8 cellular contexts compared by ENCODE assay signal in genomic region chr3:98901465-98902174, GRCh38. TPM values are rescaled to one million over a fixed set of nuclear protein-coding genes. Genes with fewer than 3 reads are reported as not detected.
DNase-seq lines count a peak whose midpoint lies in the region; ATAC-seq and FAIRE-seq lines count a peak whose summit lies in the region.

Gene DCBLD2 (minus strand): TSS chr3:98901695. CDS start chr3:98901326, 369 bp downstream.

- DNase-seq in COLO829 (ENCODE audit: low spot score) = peak; percentile 98
- peak; percentile 100 for DNase-seq in HT1080 (ENCODE audit: low read depth)
- peak; percentile 77 for DNase-seq in NOMO-1 treated with dmso at 0.1 percent for 144 hours (lab: John Stamatoyannopoulos, UW; ENCODE audit: unreplicated experiment)
- peak; percentile 82 for DNase-seq in activated T-cell treated with anti-CD3 and anti-CD28 coated beads for 1 hour (ENCODE audit: low read depth)
- peak; percentile 97 for DNase-seq in mesenteric fat pad (ENCODE audit: low spot score)
- DNase-seq in stimulated activated CD8-positive, alpha-beta memory T cell treated with anti-CD3 and anti-CD28 coated beads, Interleukin-15, amount 100 ng/mL, for 1 hour (ENCODE audit: low read depth) = peak; percentile 69

- peak; percentile 90 for FAIRE-seq in endometrium (lab: Jason Lieb, UNC)

- ATAC-seq in GM21367 (IDR thresholded peaks at IDR 0.05; ENCODE audit: unreplicated experiment) = peak; percentile 99

RNA-seq across cellular contexts. Expression of gene DCBLD2, which starts in this region (rescaled TPM):
- 403 and 500 TPM in 2 replicates for total RNA-seq in HT1080 (2014; rRNA removed; shearing (Covaris generic))
- 361 and 462 TPM in 2 replicates for polyA plus RNA-seq in HT1080 (2015; cell fraction: cytosol; rRNA removed)
- 539 and 598 TPM in 2 replicates for polyA plus RNA-seq in HT1080 (2015; cell fraction: nucleus; rRNA removed)
- 28.4 TPM for total RNA-seq in mesenteric fat pad

Comparison
In these comparisons a context has a peak if more than half of its experiments do, and no peak if none do; other contexts are left out.
1. Peak in every context shown above with its lines: DNase-seq and ATAC-seq.
2. RNA of gene DCBLD2 (total RNA-seq): 403 to 500 TPM in HT1080; 28.4 TPM in mesenteric fat pad (single experiment); every median in the first group is over 10 times any median in the second.